In the genomic region with DNA sequence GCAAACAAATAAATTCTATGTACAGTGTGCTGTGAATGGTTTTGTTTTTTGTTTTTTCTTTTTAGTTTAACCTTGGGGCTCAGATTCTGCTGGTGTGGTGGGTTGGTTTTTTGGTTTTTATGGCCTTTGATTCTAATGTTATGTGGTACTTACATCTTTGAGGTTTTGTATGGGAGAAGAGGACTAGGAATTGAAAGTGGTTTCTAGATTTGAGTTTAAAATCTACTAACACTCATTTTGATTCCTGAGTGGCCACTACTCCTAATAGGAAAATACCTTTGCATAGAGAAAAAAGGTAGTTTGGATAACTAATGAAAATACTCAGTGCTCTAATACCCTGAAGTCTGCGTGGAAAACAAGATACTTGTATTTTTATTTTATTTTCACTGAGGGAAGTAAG, we compare ENCODE assay signal across 8 cellular contexts.
DNase-seq lines count a peak whose midpoint lies in the region; ATAC-seq and TF ChIP-seq lines count a peak whose summit lies in the region.

No MANE protein-coding gene starts in this region.

- H4K5ac ChIP-seq in IMR-90 (ENCODE audit: low read depth, low read length): peak overlapping the region; percentile 13; the same call in 1 of the 2 replicates

- H3K4me2 ChIP-seq in IMR-90 (ENCODE audit: low read depth, low read length): peak overlapping the region; percentile 97

- no peak overlapping the region for H2AFZ ChIP-seq in IMR-90 (replicated peaks; ENCODE audit: low read length, poor library complexity)

- H3K4me3 ChIP-seq in AG10803 (ENCODE audit: low read length) (peak overlapping the region; percentile 84), IMR-90 (ENCODE audit: insufficient read depth, low read depth, low read length) (peak overlapping the region; percentile 97)

- BruUV-seq in IMR-90 (replicated peaks; lab: Mats Ljungman, UMichigan): no TSS peak

- no peaks in the 10 kb centered on the region for H3K9me1 ChIP-seq in IMR-90 (ENCODE audit: insufficient read depth, low read length)

- H3K27ac ChIP-seq in IMR-90 (ENCODE audit: insufficient read depth, low read length): peak overlapping the region; percentile 37; the same call in 1 of the 2 replicates

- H3K56ac ChIP-seq in IMR-90 (ENCODE audit: extremely low read depth, insufficient read depth, low read length): peak overlapping the region; percentile 94

- H3K4me3 Mint-ChIP-seq in central memory CD8-positive, alpha-beta T cell: peak overlapping the region; percentile 95
- peak overlapping the region; percentile 85 to 100 (median 94) for H3K4me3 Mint-ChIP-seq in naive B cell

- intact Hi-C loops in IMR-90 (cut with micrococcal nuclease): loop anchor here (1.0 to 10.0 kb wide), 4 partner anchors 154 to 460 kb away; no protein-coding TSS in a partner anchor

- POLR2A ChIA-PET in IMR-90 (lab: Charles Lee; ENCODE audit: unreplicated experiment): interaction anchor here (0.7 kb wide), 1 partner anchor 187 kb away, joined by 3 read pairs; no protein-coding TSS in a partner anchor

- no peak overlapping the region for H2AK9ac ChIP-seq in IMR-90 (replicated peaks; ENCODE audit: low read depth, low read length, poor library complexity)

- no peak for ATAC-seq in IMR-90 (ENCODE audit: low read depth)
- ATAC-seq in central memory CD8-positive, alpha-beta T cell (replicated peaks; ENCODE audit: extremely low read depth, poor library complexity, severe bottlenecking): no peak
- ATAC-seq in naive B cell (ENCODE audit: low read depth in 2 of 2): no peak
- ATAC-seq in HG02970 (IDR thresholded peaks at IDR 0.05; ENCODE audit: low FRiP score, unreplicated experiment): no peak

- H2AK5ac ChIP-seq in IMR-90 (ENCODE audit: low read depth, low read length): no peak overlapping the region

- H3K9me3 Mint-ChIP-seq in central memory CD8-positive, alpha-beta T cell: no peaks in the 10 kb centered on the region
- no peaks in the 10 kb centered on the region for H3K9me3 Mint-ChIP-seq in naive B cell

- H3K79me1 ChIP-seq in IMR-90 (ENCODE audit: low read depth in 1 of 2, low read length in 2 of 2): peaks cover 5 to 23% of the 10 kb centered on the region in 2 experiments; a peak in 3 of 4 replicates

- DNase-seq in AG10803 (ENCODE audit: low read depth): no peak
- no peak for DNase-seq in IMR-90
- no peak for DNase-seq in central memory CD8-positive, alpha-beta T cell (ENCODE audit: low spot score in 2 of 2)
- no peak for DNase-seq in naive B cell
- no peak for DNase-seq in NCI-H1417 (lab: John Stamatoyannopoulos, UW)
- no peak for DNase-seq in NCI-H82 treated with DMSO at 0.1 percent for 48 hours (lab: John Stamatoyannopoulos, UW; ENCODE audit: unreplicated experiment)
- DNase-seq in GM20000 (ENCODE audit: low spot score): no peak

- H3K9me3 ChIP-seq in IMR-90 (ENCODE audit: control insufficient read depth, insufficient read depth, low read length): no peaks in the 10 kb centered on the region

- in situ Hi-C loops in IMR-90 (cut with MboI; ENCODE audit: low sequenced_read_pairs): no loop called here

- peak overlapping the region; percentile 100 for H3K14ac ChIP-seq in IMR-90 (replicated peaks; ENCODE audit: low read depth, low read length)

- H3K4me1 Mint-ChIP-seq in central memory CD8-positive, alpha-beta T cell: peaks cover 34% of the 10 kb centered on the region
- H3K4me1 Mint-ChIP-seq in naive B cell: peaks cover 18 to 46% (median 35%) of the 10 kb centered on the region in 3 donors

- peak overlapping the region; percentile 98 for H2BK5ac ChIP-seq in IMR-90 (ENCODE audit: low read depth, low read length, poor library complexity, severe bottlenecking)

- CTCF ChIA-PET in IMR-90 (lab: Yijun Ruan, JAX): interaction anchor here (1.4 to 1.7 kb wide), 2 partner anchors 169 to 190 kb away, joined by 3 to 8 read pairs; no protein-coding TSS in a partner anchor

- H2BK15ac ChIP-seq in IMR-90 (ENCODE audit: low read depth, low read length): no peak overlapping the region

- H4K20me1 ChIP-seq in IMR-90 (ENCODE audit: insufficient read depth, low read length): peaks cover 12% of the 10 kb centered on the region; the same call in 1 of the 2 replicates

- H3K36me3 Mint-ChIP-seq in central memory CD8-positive, alpha-beta T cell (ENCODE audit: insufficient read depth): peaks cover 30% of the 10 kb centered on the region
- H3K36me3 Mint-ChIP-seq in naive B cell: peaks cover 0 to 4% of the 10 kb centered on the region in 2 donors

- no CpG with 5 or more reads among the region's 1 CpG for WGBS in IMR-90 (ENCODE audit: extremely low coverage in 2 of 2, insufficient read length in 1 of 2), 2 experiments

- H3K4ac ChIP-seq in IMR-90 (ENCODE audit: low read depth, low read length): peak overlapping the region; percentile 99; the same call in 1 of the 2 replicates

- H4K91ac ChIP-seq in IMR-90 (ENCODE audit: insufficient read depth, low read depth, low read length): no peak overlapping the region

- no peaks in the 10 kb centered on the region; the same call in 1 of the 2 replicates for H3K4me1 ChIP-seq in IMR-90 (ENCODE audit: control insufficient read depth, insufficient read depth, low read length)

- H3K27me3 Mint-ChIP-seq in central memory CD8-positive, alpha-beta T cell: no peaks in the 10 kb centered on the region
- no peaks in the 10 kb centered on the region for H3K27me3 Mint-ChIP-seq in naive B cell

- no peaks in the 10 kb centered on the region for H3K36me3 ChIP-seq in IMR-90 (ENCODE audit: control insufficient read depth, insufficient read depth, low read length)

- H2BK20ac ChIP-seq in IMR-90 (ENCODE audit: low read depth, low read length): no peak overlapping the region

- no peak for TF ChIP-seq RAD21 in IMR-90 (IDR thresholded peaks at IDR 0.05; ENCODE audit: low read length)

- peak overlapping the region; percentile 98 for H3K27ac Mint-ChIP-seq in central memory CD8-positive, alpha-beta T cell (ENCODE audit: low read depth)
- H3K27ac Mint-ChIP-seq in naive B cell: peak overlapping the region; percentile 94 to 100 (median 100)

- peak overlapping the region; percentile 95; the same call in 1 of the 2 replicates for H3K9ac ChIP-seq in IMR-90 (ENCODE audit: low read depth, low read length)

- TF ChIP-seq CTCF in AG10803 (conservative IDR thresholded peaks at IDR 0.05; ENCODE audit: low read length) (no peak), IMR-90 (conservative IDR thresholded peaks at IDR 0.05; ENCODE audit: low read depth, low read length) (no peak), GM20000 (IDR thresholded peaks at IDR 0.05; ENCODE audit: extremely low read depth, missing control alignments) (no peak)

- H2BK120ac ChIP-seq in IMR-90 (ENCODE audit: low read depth, low read length): no peak overlapping the region

- no peak for TF ChIP-seq POLR2A in IMR-90 (IDR thresholded peaks at IDR 0.05; ENCODE audit: low read depth, low read length)

- H3K18ac ChIP-seq in IMR-90 (ENCODE audit: low read depth, low read length): no peak overlapping the region

- no peaks in the 10 kb centered on the region for H3K27me3 ChIP-seq in IMR-90 (ENCODE audit: control insufficient read depth, insufficient read depth, low read length)

- dilution Hi-C loops in IMR-90 (cut with HindIII; ENCODE audit: low sequenced_read_pairs, unreplicated experiment): no loop called here

- peak overlapping the region; percentile 94 to 98; a peak in 2 of 4 replicates for H4K8ac ChIP-seq in IMR-90 (ENCODE audit: low read depth in 2 of 2, low read length in 2 of 2)

- H3K23ac ChIP-seq in IMR-90 (ENCODE audit: low read depth, low read length): peak overlapping the region; percentile 99; the same call in 1 of the 2 replicates

TF ChIP-seq in IMR-90, 13 proteins besides CTCF, POLR2A, EP300 and RAD21:
- TF ChIP-seq, protein P1, sequence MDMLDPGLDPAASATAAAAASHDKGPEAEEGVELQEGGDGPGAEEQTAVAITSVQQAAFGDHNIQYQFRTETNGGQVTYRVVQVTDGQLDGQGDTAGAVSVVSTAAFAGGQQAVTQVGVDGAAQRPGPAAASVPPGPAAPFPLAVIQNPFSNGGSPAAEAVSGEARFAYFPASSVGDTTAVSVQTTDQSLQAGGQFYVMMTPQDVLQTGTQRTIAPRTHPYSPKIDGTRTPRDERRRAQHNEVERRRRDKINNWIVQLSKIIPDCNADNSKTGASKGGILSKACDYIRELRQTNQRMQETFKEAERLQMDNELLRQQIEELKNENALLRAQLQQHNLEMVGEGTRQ (IDR thresholded peaks at IDR 0.05; ENCODE audit: low read depth, low read length): no peak
- no peak for TF ChIP-seq MXI1 (IDR thresholded peaks at IDR 0.05; ENCODE audit: borderline replicate concordance, low read depth, low read length)
- no peak for TF ChIP-seq MAFK (IDR thresholded peaks at IDR 0.05; ENCODE audit: low read depth, low read length)
- TF ChIP-seq CEBPB (IDR thresholded peaks at IDR 0.05; ENCODE audit: low read depth, low read length): no peak
- no peak for TF ChIP-seq CHD1 (IDR thresholded peaks at IDR 0.05; ENCODE audit: low read depth, low read length)
- TF ChIP-seq RFX5 (IDR thresholded peaks at IDR 0.05; ENCODE audit: low read depth, low read length): no peak
- no peak for TF ChIP-seq FOS (IDR thresholded peaks at IDR 0.05; ENCODE audit: low read depth, low read length)
- no peak for TF ChIP-seq NFE2L2 (IDR thresholded peaks at IDR 0.05; ENCODE audit: low read depth, low read length)
- TF ChIP-seq BHLHE40 (IDR thresholded peaks at IDR 0.05; ENCODE audit: low read depth, low read length): no peak
- TF ChIP-seq SMC3 (IDR thresholded peaks at IDR 0.05; ENCODE audit: low read depth, low read length): no peak
- no peak for TF ChIP-seq RCOR1 (IDR thresholded peaks at IDR 0.05; ENCODE audit: insufficient replicate concordance, low read length)
- TF ChIP-seq MAZ (IDR thresholded peaks at IDR 0.05; ENCODE audit: borderline replicate concordance, low read depth, low read length): no peak
- TF ChIP-seq, protein P2, sequence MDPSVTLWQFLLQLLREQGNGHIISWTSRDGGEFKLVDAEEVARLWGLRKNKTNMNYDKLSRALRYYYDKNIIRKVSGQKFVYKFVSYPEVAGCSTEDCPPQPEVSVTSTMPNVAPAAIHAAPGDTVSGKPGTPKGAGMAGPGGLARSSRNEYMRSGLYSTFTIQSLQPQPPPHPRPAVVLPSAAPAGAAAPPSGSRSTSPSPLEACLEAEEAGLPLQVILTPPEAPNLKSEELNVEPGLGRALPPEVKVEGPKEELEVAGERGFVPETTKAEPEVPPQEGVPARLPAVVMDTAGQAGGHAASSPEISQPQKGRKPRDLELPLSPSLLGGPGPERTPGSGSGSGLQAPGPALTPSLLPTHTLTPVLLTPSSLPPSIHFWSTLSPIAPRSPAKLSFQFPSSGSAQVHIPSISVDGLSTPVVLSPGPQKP (IDR thresholded peaks at IDR 0.05; ENCODE audit: borderline replicate concordance, low read depth, low read length): no peak
